ENCODE assay signal across 9 cellular contexts in the genomic region with DNA sequence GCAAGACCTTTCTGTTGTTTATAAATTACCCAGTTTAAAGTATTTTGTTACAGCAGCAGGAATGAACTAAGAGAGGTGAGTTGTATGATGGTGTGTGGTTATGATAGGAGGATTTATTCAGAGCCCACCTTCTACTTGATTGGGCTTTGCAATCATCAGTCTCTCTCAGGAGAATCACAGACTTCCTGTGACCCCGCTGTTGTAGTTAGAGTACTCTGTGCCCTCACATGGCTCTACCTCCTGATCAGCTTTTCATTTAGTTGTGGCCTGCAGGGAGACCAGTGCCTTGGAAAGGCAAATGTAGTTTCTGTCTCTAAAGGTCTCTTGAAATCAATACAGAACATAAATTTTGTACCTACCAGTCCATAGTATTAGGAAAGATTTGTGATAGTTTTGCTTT. TPM values are rescaled to one million over a fixed set of nuclear protein-coding genes. Genes with fewer than 3 reads are reported as not detected.
"Had no signal": no experiment of that assay in that cellular context is flagged by ENCODE, and none has a peak within 500 bp of the region (broad histone marks: within the 10 kb centered on the region; RNA-seq: fewer than 3 reads in every experiment).

No MANE protein-coding gene starts in this region.

- DNase-seq: GOT3, H9, HCEC 1CT, KBM-7 had no signal

- H3K27ac ChIP-seq: KMS-11 had no signal

- H3K4me2 ChIP-seq: KMS-11 had no signal

- H3K36me3 Mint-ChIP-seq: IgD-negative memory B cell had no signal

- H3K9me3 Mint-ChIP-seq: H9, IgD-negative memory B cell had no signal

- FAIRE-seq: H54, HTR-8/SVneo had no signal

- H3K27me3 Mint-ChIP-seq: IgD-negative memory B cell had no signal

- H3K27ac Mint-ChIP-seq: H9, IgD-negative memory B cell had no signal

- H3K9ac ChIP-seq: KMS-11 had no signal

- H3K4me3 Mint-ChIP-seq: H9, IgD-negative memory B cell had no signal

RNA-seq across cellular contexts. Expression of gene P2RY14, which starts 7.6 kb away (rescaled TPM):
- total RNA-seq: H9, HT-29 had no signal

RNA-seq across cellular contexts. Expression of gene GPR87, which starts 30.7 kb away (rescaled TPM):
- polyA plus RNA-seq: IgD-negative memory B cell had no signal

RNA-seq across cellular contexts. Expression of gene P2RY13, which starts 43.4 kb away (rescaled TPM):
- total RNA-seq: H9, HT-29 had no signal
